19 cellular contexts compared by ENCODE assay signal in the genomic region with DNA sequence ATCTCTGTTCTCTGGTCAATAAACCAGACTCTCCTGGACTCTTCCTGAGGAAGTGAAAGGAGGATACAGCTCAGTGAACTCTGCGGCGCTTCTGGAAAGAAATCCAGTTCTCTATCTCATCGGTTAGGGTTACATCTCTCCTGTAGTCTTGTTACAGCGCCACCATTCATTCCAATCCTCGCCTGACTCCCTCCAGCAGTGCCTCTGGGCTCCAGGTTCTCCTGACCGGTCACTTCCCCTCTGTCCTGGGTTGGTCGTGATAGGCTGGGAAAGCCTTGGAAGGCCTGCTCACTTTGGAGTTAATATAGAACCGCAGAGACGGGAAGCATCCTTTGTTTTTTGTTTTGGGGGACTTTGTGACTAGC.
DNase-seq lines count a peak whose midpoint lies in the region; ATAC-seq and TF ChIP-seq lines count a peak whose summit lies in the region.
"Had no signal": no experiment of that assay in that cellular context is flagged by ENCODE, and none has a peak within 500 bp of the region (broad histone marks: within the 10 kb centered on the region; RNA-seq: fewer than 3 reads in every experiment).

No MANE protein-coding gene starts in this region.

- POLR2A ChIA-PET in CD4-positive, alpha-beta T cell (lab: Charles Lee) = no interaction called here

- no peak overlapping the region for H3K4me2 ChIP-seq in osteoblast (ENCODE audit: insufficient read depth, low read length)

- H3K27me3 Mint-ChIP-seq in nephron (ENCODE audit: low read depth) = peaks cover 6% of the 10 kb centered on the region
- peaks cover 20% of the 10 kb centered on the region for H3K27me3 Mint-ChIP-seq in CD4-positive, alpha-beta T cell

- H3K4me1 Mint-ChIP-seq in nephron = peaks cover 4% of the 10 kb centered on the region
- no peaks in the 10 kb centered on the region for H3K4me1 Mint-ChIP-seq in CD4-positive, alpha-beta T cell (ENCODE audit: low read depth)
- H3K4me1 Mint-ChIP-seq: activated naive CD8-positive, alpha-beta T cell treated with anti-CD3 and anti-CD28 coated beads, Interleukin-2, amount 10 ng/mL, durations not matched to agents 7 days and 5 days; activated T-helper 17 cell treated with anti-CD3 and anti-CD28 coated beads, Interleukin-2, amount 50 U/mL, for 72 hours; immature natural killer cell had no signal

- TF ChIP-seq CTCF in body of pancreas (IDR thresholded peaks at IDR 0.05) = no peak
- peak in 1 of 2 donors; percentile 16 for TF ChIP-seq CTCF in right atrium auricular region (IDR thresholded peaks at IDR 0.05)
- no peak for TF ChIP-seq CTCF in nephron (IDR thresholded peaks at IDR 0.05; ENCODE audit: unreplicated experiment in 3 of 3)
- no peak for TF ChIP-seq CTCF in CD4-positive, alpha-beta T cell (IDR thresholded peaks at IDR 0.05)
- no peak for TF ChIP-seq CTCF in osteoblast (IDR thresholded peaks at IDR 0.05; ENCODE audit: extremely low read depth, low read depth, low read length)

- CTCF ChIA-PET in CD4-positive, alpha-beta T cell (lab: Charles Lee) = no interaction called here

- H4K20me1 ChIP-seq in osteoblast (ENCODE audit: insufficient read depth, low read length) = no peaks in the 10 kb centered on the region

- no peak overlapping the region for H3K4me3 ChIP-seq in body of pancreas
- H3K4me3 ChIP-seq in right atrium auricular region = peak overlapping the region in 1 of 2 donors; percentile 34
- no peak overlapping the region for H3K4me3 ChIP-seq in osteoblast (ENCODE audit: insufficient read depth, low read length)
- H3K4me3 ChIP-seq: SK-N-MC had no signal

- H3K4me1 ChIP-seq in body of pancreas (peaks cover 22% of the 10 kb centered on the region), right atrium auricular region (peaks cover 0 to 34% of the 10 kb centered on the region in 2 donors), osteoblast (ENCODE audit: insufficient read depth, low read length) (no peaks in the 10 kb centered on the region)
- H3K4me1 ChIP-seq: BE2C had no signal

- peak in 2 of 3 donors; percentile 49 to 59 for TF ChIP-seq POLR2A in body of pancreas (IDR thresholded peaks at IDR 0.05)

- H3K79me2 ChIP-seq in osteoblast (ENCODE audit: insufficient read depth, low read length) = no peaks in the 10 kb centered on the region

- H2AFZ ChIP-seq in osteoblast (ENCODE audit: low read length) = no peak overlapping the region

- H3K27me3 ChIP-seq in body of pancreas (no peaks in the 10 kb centered on the region), right atrium auricular region (no peaks in the 10 kb centered on the region), osteoblast (ENCODE audit: insufficient read depth, low read length) (no peaks in the 10 kb centered on the region)
- H3K27me3 ChIP-seq in CD4-positive, alpha-beta T cell (ENCODE audit: control insufficient read depth, insufficient read depth, low read length) = no peaks in the 10 kb centered on the region
- H3K27me3 ChIP-seq: BE2C, neutrophil had no signal

- H3K36me3 Mint-ChIP-seq in nephron (ENCODE audit: low read depth) = no peaks in the 10 kb centered on the region
- H3K36me3 Mint-ChIP-seq in CD4-positive, alpha-beta T cell (ENCODE audit: low read depth) = no peaks in the 10 kb centered on the region
- H3K36me3 Mint-ChIP-seq: activated naive CD8-positive, alpha-beta T cell treated with anti-CD3 and anti-CD28 coated beads, Interleukin-2, amount 10 ng/mL, durations not matched to agents 7 days and 5 days; immature natural killer cell had no signal

- intact Hi-C loops in body of pancreas (cut with DNase I) = no loop called here
- intact Hi-C loops in CD4-positive, alpha-beta T cell (cut with DNase I, micrococcal nuclease) = no loop called here

- H3K9me3 Mint-ChIP-seq in nephron = no peaks in the 10 kb centered on the region
- H3K9me3 Mint-ChIP-seq in CD4-positive, alpha-beta T cell = no peaks in the 10 kb centered on the region
- H3K9me3 Mint-ChIP-seq: activated naive CD8-positive, alpha-beta T cell treated with anti-CD3 and anti-CD28 coated beads, Interleukin-2, amount 10 ng/mL, durations not matched to agents 7 days and 5 days; activated T-helper 17 cell treated with anti-CD3 and anti-CD28 coated beads, Interleukin-2, amount 50 U/mL, for 72 hours had no signal

- H3K4me3 Mint-ChIP-seq in nephron = peak overlapping the region in 1 of 3 experiments; percentile 52
- H3K4me3 Mint-ChIP-seq in CD4-positive, alpha-beta T cell = no peak overlapping the region
- H3K4me3 Mint-ChIP-seq: activated naive CD8-positive, alpha-beta T cell treated with anti-CD3 and anti-CD28 coated beads, Interleukin-2, amount 10 ng/mL, durations not matched to agents 7 days and 5 days; activated T-helper 17 cell treated with anti-CD3 and anti-CD28 coated beads, Interleukin-2, amount 50 U/mL, for 72 hours; immature natural killer cell had no signal

- H3K27ac Mint-ChIP-seq in nephron = peak overlapping the region; percentile 49 to 95 (median 89)
- no peak overlapping the region for H3K27ac Mint-ChIP-seq in CD4-positive, alpha-beta T cell
- H3K27ac Mint-ChIP-seq: activated naive CD8-positive, alpha-beta T cell treated with anti-CD3 and anti-CD28 coated beads, Interleukin-2, amount 10 ng/mL, durations not matched to agents 7 days and 5 days; activated T-helper 17 cell treated with anti-CD3 and anti-CD28 coated beads, Interleukin-2, amount 50 U/mL, for 72 hours; immature natural killer cell had no signal

- peak; percentile 31 to 54 (median 48) for DNase-seq in body of pancreas
- no peak for DNase-seq in right atrium auricular region (ENCODE audit: low spot score)
- no peak for DNase-seq in CD4-positive, alpha-beta T cell
- DNase-seq in osteoblast (ENCODE audit: insufficient read length, low spot score, missing footprints) = no peak
- DNase-seq: activated CD4-positive, alpha-beta T cell treated with anti-CD3 and anti-CD28 coated beads for 1 hour; activated naive CD8-positive, alpha-beta T cell treated with anti-CD3 and anti-CD28 coated beads, Interleukin-2, amount 10 ng/mL, durations not matched to agents 7 days and 5 days; BE2C; Calu3; cortex of kidney; immature natural killer cell; NCI-H1436; stimulated activated CD4-positive, alpha-beta T cell treated with anti-CD3 and anti-CD28 coated beads, Interleukin-2, amount 100 ng/mL, for 48 hours; T1000 had no signal

- H3K27ac ChIP-seq in body of pancreas (peak overlapping the region in 3 of 4 donors; percentile 77 to 80 (median 79)), right atrium auricular region (peak overlapping the region; percentile 82 to 85), osteoblast (ENCODE audit: low read depth, low read length) (no peak overlapping the region)
- H3K27ac ChIP-seq in CD4-positive, alpha-beta T cell (ENCODE audit: low read depth, low read length) = no peak overlapping the region
- H3K27ac ChIP-seq: neutrophil, SK-N-MC had no signal

- H3K9me3 ChIP-seq in body of pancreas (no peaks in the 10 kb centered on the region), right atrium auricular region (no peaks in the 10 kb centered on the region), osteoblast (ENCODE audit: low read depth, low read length) (no peaks in the 10 kb centered on the region)
- no peaks in the 10 kb centered on the region for H3K9me3 ChIP-seq in CD4-positive, alpha-beta T cell (ENCODE audit: control insufficient read depth, low read length)
- H3K9me3 ChIP-seq: BE2C, neutrophil had no signal

- ATAC-seq in body of pancreas (peak; percentile 82), HG02840 (IDR thresholded peaks at IDR 0.05; ENCODE audit: low FRiP score, unreplicated experiment) (no peak), HG02678 (IDR thresholded peaks at IDR 0.05; ENCODE audit: unreplicated experiment) (no peak)
- ATAC-seq in CD4-positive, alpha-beta T cell (ENCODE audit: poor library complexity) = no peak
- ATAC-seq: activated T-helper 17 cell treated with anti-CD3 and anti-CD28 coated beads, Interleukin-2, amount 50 U/mL, for 72 hours had no signal

- H3K36me3 ChIP-seq in body of pancreas (replicated peaks in 1 of 2; ENCODE audit: insufficient read depth in 1 of 2, low read depth in 2 of 2) = no peaks in the 10 kb centered on the region
- no peaks in the 10 kb centered on the region for H3K36me3 ChIP-seq in right atrium auricular region
- H3K36me3 ChIP-seq in osteoblast (ENCODE audit: insufficient read depth, low read length) = no peaks in the 10 kb centered on the region
- H3K36me3 ChIP-seq: BE2C, neutrophil had no signal

- 60 to 62% methylated on average over 9 of the region's 9 CpGs for whole genome bisulfite sequencing in body of pancreas, 2 donors

Comparison
In these comparisons a context has a peak if more than half of its experiments do, and no peak if none do; other contexts are left out.
1. DNase-seq: peak in body of pancreas (4 of 4); none in right atrium auricular region (single experiment), CD4-positive, alpha-beta T cell (0 of 10) and osteoblast (single experiment).
2. H3K27ac ChIP-seq: peak in body of pancreas (3 of 4) and right atrium auricular region (2 of 2); none in CD4-positive, alpha-beta T cell (single experiment) and osteoblast (single experiment).